In the genomic region with DNA sequence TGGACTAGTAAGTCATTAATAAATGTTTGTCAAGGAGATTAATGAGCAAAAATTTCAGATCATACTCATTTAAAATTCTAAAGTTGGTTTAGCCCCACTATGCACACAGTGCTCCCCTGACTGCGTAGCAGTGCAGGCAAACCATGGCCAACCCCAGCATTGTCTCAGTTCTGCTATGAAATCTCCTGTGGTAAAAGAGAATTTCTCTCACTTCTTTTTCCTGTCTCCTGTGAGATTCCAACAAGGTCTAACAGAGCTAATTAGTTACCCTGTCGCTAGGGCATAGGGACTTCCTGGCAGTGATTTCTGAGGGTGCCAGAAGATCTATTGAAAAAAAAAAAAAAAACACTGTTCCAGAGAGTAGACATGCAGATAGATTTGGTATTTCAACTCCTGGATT, we compare ENCODE assay signal across 15 cellular contexts.
A peak's percentile ranks its signal among the peaks of the same experiment; 100 is the strongest.
DNase-seq lines count a peak whose midpoint lies in the region; ATAC-seq and TF ChIP-seq lines count a peak whose summit lies in the region.
"Had no signal": no experiment of that assay in that cellular context is flagged by ENCODE, and none has a peak within 500 bp of the region (broad histone marks: within the 10 kb centered on the region; RNA-seq: fewer than 3 reads in every experiment).

No MANE protein-coding gene starts in this region.

- no peaks in the 10 kb centered on the region for H3K27me3 ChIP-seq in effector memory CD4-positive, alpha-beta T cell (replicated peaks; ENCODE audit: control insufficient read depth, insufficient read depth, low read length, poor library complexity, severe bottlenecking)
- H3K27me3 ChIP-seq in ascending aorta = no peaks in the 10 kb centered on the region

- H3K36me3 ChIP-seq in effector memory CD4-positive, alpha-beta T cell (ENCODE audit: control insufficient read depth, insufficient read depth, low read length) = no peaks in the 10 kb centered on the region
- H3K36me3 ChIP-seq in ascending aorta = no peaks in the 10 kb centered on the region

- H3K9me3 ChIP-seq in effector memory CD4-positive, alpha-beta T cell (ENCODE audit: control insufficient read depth, low read length) = no peaks in the 10 kb centered on the region
- no peaks in the 10 kb centered on the region for H3K9me3 ChIP-seq in ascending aorta

- peaks cover 39% of the 10 kb centered on the region for H3K4me1 Mint-ChIP-seq in brain
- H3K4me1 Mint-ChIP-seq in nephron = peaks cover 45% of the 10 kb centered on the region

- no peak for DNase-seq in activated naive CD4-positive, alpha-beta T cell treated with anti-CD3 and anti-CD28 coated beads, Interleukin-2, amount 50 U/mL, for 16 hours
- DNase-seq in effector memory CD4-positive, alpha-beta T cell = no peak
- no peak for DNase-seq in ascending aorta (ENCODE audit: low spot score in 2 of 2)
- DNase-seq: DMS79, GM23248, NCI-H226, SW 1271 had no signal

- TF ChIP-seq CTCF in brain (conservative IDR thresholded peaks at IDR 0.05) (no peak), nephron (IDR thresholded peaks at IDR 0.05; ENCODE audit: unreplicated experiment in 3 of 3) (no peak), ascending aorta (IDR thresholded peaks at IDR 0.05) (no peak)

- no peak overlapping the region for H3K4me3 ChIP-seq in effector memory CD4-positive, alpha-beta T cell (ENCODE audit: insufficient read depth, low read depth, low read length, poor library complexity, severe bottlenecking)
- no peak overlapping the region for H3K4me3 ChIP-seq in ascending aorta
- H3K4me3 ChIP-seq: GM23248, K562 had no signal

- H3K27ac ChIP-seq in effector memory CD4-positive, alpha-beta T cell (ENCODE audit: insufficient read depth, low read length, poor library complexity, severe bottlenecking) = no peak overlapping the region
- H3K27ac ChIP-seq in ascending aorta = no peak overlapping the region
- H3K27ac ChIP-seq: GM23248 had no signal

- H3K27me3 Mint-ChIP-seq in brain (peaks cover 8% of the 10 kb centered on the region), nephron (ENCODE audit: low read depth) (no peaks in the 10 kb centered on the region)

- peaks cover 0 to 4% (median 0%) of the 10 kb centered on the region in 5 experiments for H3K9me3 Mint-ChIP-seq in brain
- H3K9me3 Mint-ChIP-seq in nephron = peaks cover 3% of the 10 kb centered on the region

- peak overlapping the region in 4 of 5 experiments; percentile 8 to 57 (median 26) for H3K4me3 Mint-ChIP-seq in brain
- H3K4me3 Mint-ChIP-seq in nephron = no peak overlapping the region

- H3K27ac Mint-ChIP-seq in brain = peak overlapping the region; percentile 54 to 88 (median 69)
- H3K27ac Mint-ChIP-seq in nephron = peak overlapping the region; percentile 75 to 80 (median 78)

- intact Hi-C loops in ascending aorta (cut with DNase I) = no loop called here

- no peaks in the 10 kb centered on the region for H3K4me1 ChIP-seq in effector memory CD4-positive, alpha-beta T cell (ENCODE audit: control insufficient read depth, insufficient read depth, low read length, poor library complexity, severe bottlenecking)
- H3K4me1 ChIP-seq in ascending aorta = no peaks in the 10 kb centered on the region

- ATAC-seq in GM21529 (IDR thresholded peaks at IDR 0.05; ENCODE audit: unreplicated experiment) = peak; percentile 48
- ATAC-seq in HG02852 (IDR thresholded peaks at IDR 0.05; ENCODE audit: unreplicated experiment) = peak; percentile 50
- no peak for ATAC-seq in GM21528 (IDR thresholded peaks at IDR 0.05; ENCODE audit: low FRiP score, unreplicated experiment)
- ATAC-seq: HCT116, K562, Panc1 had no signal

- H3K36me3 Mint-ChIP-seq in brain = no peaks in the 10 kb centered on the region
- H3K36me3 Mint-ChIP-seq in nephron (ENCODE audit: low read depth) = no peaks in the 10 kb centered on the region

Comparison
In these comparisons a context has a peak if more than half of its experiments do, and no peak if none do; other contexts are left out.
1. H3K4me3 Mint-ChIP-seq: peak in brain (4 of 5); none in nephron (0 of 3).